ENCODE assay signal across 17 cellular contexts in genomic region chr17:82935944-82936767, GRCh38.
DNase-seq lines count a peak whose midpoint lies in the region; ATAC-seq and TF ChIP-seq lines count a peak whose summit lies in the region.
"Had no signal": no experiment of that assay in that cellular context is flagged by ENCODE, and none has a peak within 500 bp of the region (broad histone marks: within the 10 kb centered on the region; RNA-seq: fewer than 3 reads in every experiment).

No MANE protein-coding gene starts in this region.

- H3K27me3 ChIP-seq in endodermal cell (ENCODE audit: control insufficient read depth, insufficient read depth, low read length, poor library complexity, severe bottlenecking) (no peaks in the 10 kb centered on the region), trophoblast cell (ENCODE audit: insufficient read depth, low read length) (no peaks in the 10 kb centered on the region), SK-N-SH (ENCODE audit: insufficient read depth) (no peaks in the 10 kb centered on the region), H7 (ENCODE audit: control insufficient read depth, insufficient read depth, low read length) (no peaks in the 10 kb centered on the region)
- H3K27me3 ChIP-seq: tibial nerve had no signal

- H3K4me1 Mint-ChIP-seq in endodermal cell, result no peaks in the 10 kb centered on the region
- H3K4me1 Mint-ChIP-seq: CD14-positive monocyte had no signal

- POLR2A ChIA-PET in SK-N-SH (lab: Yijun Ruan, JAX), result no interaction called here

- no peak overlapping the region for H2BK12ac ChIP-seq in trophoblast cell (ENCODE audit: low read length)

- peak overlapping the region; percentile 20 for H3K18ac ChIP-seq in trophoblast cell (ENCODE audit: low read length)

- H4K8ac ChIP-seq in trophoblast cell (ENCODE audit: low read depth, low read length), result no peak overlapping the region

- no peak overlapping the region for H4K91ac ChIP-seq in trophoblast cell (ENCODE audit: low read depth, low read length)

- no peak overlapping the region for H4K12ac ChIP-seq in trophoblast cell (ENCODE audit: low read depth, low read length)

- WGBS in endodermal cell (ENCODE audit: insufficient coverage in 1 of 2, insufficient read length in 1 of 2), 2 experiments, result 94 to 98% methylated on average over 20 to 27 of the region's 27 CpGs
- WGBS in trophoblast cell (ENCODE audit: extremely low coverage, insufficient coverage, insufficient read length), result no CpG with 5 or more reads among the region's 27 CpGs
- 96% methylated on average over 26 of the region's 27 CpGs for WGBS in SK-N-SH (ENCODE audit: low lambda C conversion rate)

- H2BK5ac ChIP-seq in trophoblast cell (ENCODE audit: low read depth, low read length, poor library complexity), result no peak overlapping the region

- H4K20me1 ChIP-seq in SK-N-SH (ENCODE audit: insufficient read depth), result no peaks in the 10 kb centered on the region

- H3K27ac Mint-ChIP-seq in endodermal cell, result peak overlapping the region; percentile 64

- DNase-seq in activated CD8-positive, alpha-beta memory T cell treated with anti-CD3 and anti-CD28 coated beads, Interleukin-2, amount 50 U/mL, for 4 hours, result peak; percentile 5
- DNase-seq in activated CD8-positive, alpha-beta memory T cell treated with anti-CD3 and anti-CD28 coated beads for 24 hours, result no peak
- DNase-seq in DMS79 treated with DMSO at 0.1 percent for 48 hours (lab: John Stamatoyannopoulos, UW), result peak; percentile 48
- DNase-seq in endodermal cell, result no peak
- DNase-seq in trophoblast cell, result no peak
- no peak for DNase-seq in SK-N-SH
- DNase-seq in H7, result no peak
- DNase-seq: anterior cingulate cortex; DMS153; MM.1S; NCI-H187; NCI-H446 treated with DMSO at 0.1 percent for 48 hours; stimulated activated naive CD4-positive, alpha-beta T cell treated with Interleukin-2 at 50 U/mL for 16 hours; T-helper 1 cell had no signal

- no peak overlapping the region for H3K23ac ChIP-seq in trophoblast cell (ENCODE audit: low read length)

- H2AK5ac ChIP-seq in trophoblast cell (ENCODE audit: low read length), result no peak overlapping the region

- H3K36me3 Mint-ChIP-seq in endodermal cell (ENCODE audit: low read depth), result peaks cover 65% of the 10 kb centered on the region

- H3K4me2 ChIP-seq in trophoblast cell (ENCODE audit: low read length) (no peak overlapping the region), SK-N-SH (no peak overlapping the region)

- no peaks in the 10 kb centered on the region for H3K9me2 ChIP-seq in SK-N-SH

- no peak for ATAC-seq in HG03045 (IDR thresholded peaks at IDR 0.05; ENCODE audit: unreplicated experiment)

- H3K9me3 Mint-ChIP-seq in endodermal cell, result no peaks in the 10 kb centered on the region
- H3K9me3 Mint-ChIP-seq: CD14-positive monocyte had no signal

- no peaks in the 10 kb centered on the region for H3K79me1 ChIP-seq in trophoblast cell (ENCODE audit: low read length)

- no peak overlapping the region for H3K4ac ChIP-seq in trophoblast cell (ENCODE audit: low read depth, low read length)

- H3K4me3 ChIP-seq in endodermal cell (ENCODE audit: low read length) (no peak overlapping the region), trophoblast cell (ENCODE audit: low read depth, low read length) (no peak overlapping the region), SK-N-SH (ENCODE audit: low read depth in 2 of 2, low read length in 1 of 2) (no peak overlapping the region), H7 (ENCODE audit: insufficient read depth, low read depth, low read length) (no peak overlapping the region)
- H3K4me3 ChIP-seq: tibial nerve had no signal

- H3K79me2 ChIP-seq in trophoblast cell (ENCODE audit: control insufficient read depth, insufficient read depth, low read length, poor library complexity), result no peaks in the 10 kb centered on the region
- H3K79me2 ChIP-seq in SK-N-SH (ENCODE audit: insufficient read depth), result no peaks in the 10 kb centered on the region

- H3K27ac ChIP-seq in endodermal cell (ENCODE audit: low read depth, low read length), result no peak overlapping the region
- no peak overlapping the region for H3K27ac ChIP-seq in trophoblast cell (ENCODE audit: low read depth, low read length)
- no peak overlapping the region for H3K27ac ChIP-seq in SK-N-SH (ENCODE audit: low read depth in 2 of 2, low read length in 1 of 2)
- H3K27ac ChIP-seq: tibial nerve had no signal

- H3F3A ChIP-seq in SK-N-SH (replicated peaks; ENCODE audit: insufficient read depth), result no peaks in the 10 kb centered on the region

- H3K4me1 ChIP-seq in endodermal cell (ENCODE audit: control insufficient read depth, insufficient read depth, low read length) (no peaks in the 10 kb centered on the region), trophoblast cell (ENCODE audit: control insufficient read depth in 1 of 2, insufficient read depth in 2 of 2, low read length in 2 of 2) (no peaks in the 10 kb centered on the region), SK-N-SH (ENCODE audit: control insufficient read depth in 1 of 2, insufficient read depth in 2 of 2, low read depth in 1 of 2, low read length in 1 of 2) (peaks cover 0 to 9% of the 10 kb centered on the region in 2 experiments; a peak in 2 of 4 replicates)

- no peak overlapping the region for H3K4me3 Mint-ChIP-seq in endodermal cell
- H3K4me3 Mint-ChIP-seq: CD14-positive monocyte had no signal

- no peak for TF ChIP-seq CTCF in endodermal cell (conservative IDR thresholded peaks at IDR 0.05)
- TF ChIP-seq CTCF in SK-N-SH (IDR thresholded peaks at IDR 0.05), result no peak

- CTCF ChIA-PET in SK-N-SH (lab: Yijun Ruan, JAX), result no interaction called here

- H3K36me3 ChIP-seq in endodermal cell (ENCODE audit: control insufficient read depth, insufficient read depth, low read length), result peaks cover 38% of the 10 kb centered on the region
- H3K36me3 ChIP-seq in trophoblast cell (ENCODE audit: control insufficient read depth in 1 of 2, insufficient read depth in 2 of 2, low read length in 2 of 2), result peaks cover 35 to 44% of the 10 kb centered on the region in 2 experiments
- H3K36me3 ChIP-seq in SK-N-SH (replicated peaks in 1 of 2; ENCODE audit: control insufficient read depth in 1 of 2, insufficient read depth in 2 of 2, low read length in 1 of 2), result peaks cover 17 to 45% of the 10 kb centered on the region in 2 experiments
- peaks cover 19% of the 10 kb centered on the region for H3K36me3 ChIP-seq in H7 (replicated peaks; ENCODE audit: control insufficient read depth, insufficient read depth, low read length)

- TF ChIP-seq EP300 in SK-N-SH (IDR thresholded peaks at IDR 0.05; ENCODE audit: borderline replicate concordance in 1 of 2, low read depth in 1 of 2, low read length in 1 of 2), result no peak

- H3K14ac ChIP-seq in trophoblast cell (ENCODE audit: low read length), result no peak overlapping the region

- H3K27me3 Mint-ChIP-seq in endodermal cell (ENCODE audit: insufficient read depth), result no peaks in the 10 kb centered on the region

- no peak overlapping the region for H3K9ac ChIP-seq in endodermal cell (ENCODE audit: extremely low read depth, low read length, poor library complexity, severe bottlenecking)
- H3K9ac ChIP-seq in trophoblast cell (ENCODE audit: low read length), result no peak overlapping the region
- no peak overlapping the region for H3K9ac ChIP-seq in SK-N-SH

- H3K9me3 ChIP-seq in endodermal cell (ENCODE audit: control insufficient read depth, low read length) (no peaks in the 10 kb centered on the region), trophoblast cell (ENCODE audit: insufficient read depth, low read depth, low read length) (peaks cover 4% of the 10 kb centered on the region), SK-N-SH (no peaks in the 10 kb centered on the region)
- H3K9me3 ChIP-seq: tibial nerve had no signal

- H2AFZ ChIP-seq in trophoblast cell (ENCODE audit: insufficient read depth, low read length, poor library complexity) (no peak overlapping the region), SK-N-SH (ENCODE audit: low read depth) (no peak overlapping the region)

- H2BK120ac ChIP-seq in trophoblast cell (ENCODE audit: insufficient read depth, low read length, poor library complexity), result no peak overlapping the region

- no peak for TF ChIP-seq RAD21 in SK-N-SH (IDR thresholded peaks at IDR 0.05; ENCODE audit: low read length)

TF ChIP-seq in SK-N-SH, 30 proteins besides CTCF, POLR2A, EP300 and RAD21 (continues in another document):
- no peak for TF ChIP-seq RCOR1 (IDR thresholded peaks at IDR 0.05; ENCODE audit: low read length)
- no peak for TF ChIP-seq USF1 (IDR thresholded peaks at IDR 0.05; ENCODE audit: borderline replicate concordance, low read depth)
- no peak for TF ChIP-seq FOXJ3 (CRISPR knock-in tag; IDR thresholded peaks at IDR 0.05)
- no peak for TF ChIP-seq RXRA (IDR thresholded peaks at IDR 0.05; ENCODE audit: borderline replicate concordance, low read depth)
- TF ChIP-seq NFIC (IDR thresholded peaks at IDR 0.05; ENCODE audit: borderline replicate concordance), result no peak
- no peak for TF ChIP-seq TAF1 (IDR thresholded peaks at IDR 0.05; ENCODE audit: borderline replicate concordance, low read depth, low read length)

Comparison
In these comparisons a context has a peak if more than half of its experiments do, and no peak if none do; other contexts are left out.
1. DNase-seq: peak in activated CD8-positive, alpha-beta memory T cell treated with anti-CD3 and anti-CD28 coated beads, Interleukin-2, amount 50 U/mL, for 4 hours (single experiment) and DMS79 treated with DMSO at 0.1 percent for 48 hours (single experiment); none in activated CD8-positive, alpha-beta memory T cell treated with anti-CD3 and anti-CD28 coated beads for 24 hours (single experiment), endodermal cell (single experiment), trophoblast cell (0 of 2), SK-N-SH (single experiment) and H7 (single experiment).